Comparison of ENCODE assay signal across 8 cellular contexts in genomic region chr20:44646641-44647274, GRCh38. TPM values are rescaled to one million over a fixed set of nuclear protein-coding genes. Genes with fewer than 3 reads are reported as not detected.
DNase-seq lines count a peak whose midpoint lies in the region; ATAC-seq, FAIRE-seq and TF ChIP-seq lines count a peak whose summit lies in the region.

No MANE protein-coding gene starts in this region.

- H3K9me3 Mint-ChIP-seq in HFFc6 = no peaks in the 10 kb centered on the region

- peak; percentile 67 for DNase-seq in HFFc6
- peak; percentile 29 for DNase-seq in NCI-H1048 (lab: John Stamatoyannopoulos, UW)
- DNase-seq in upper lobe of right lung = no peak
- DNase-seq in erythroblast (lab: John Stamatoyannopoulos, UW) = no peak
- no peak for DNase-seq in frontal cortex (ENCODE audit: low spot score in 2 of 2)
- no peak for DNase-seq in foreskin melanocyte

- no peaks in the 10 kb centered on the region for H3K27me3 Mint-ChIP-seq in HFFc6 (ENCODE audit: insufficient read depth)

- no peak for TF ChIP-seq CTCF in HFFc6 (IDR thresholded peaks at IDR 0.05)
- TF ChIP-seq CTCF in upper lobe of right lung (IDR thresholded peaks at IDR 0.05) = no peak

- H3K27ac Mint-ChIP-seq in HFFc6 = peak overlapping the region; percentile 58

- ATAC-seq in GM18519 (IDR thresholded peaks at IDR 0.05; ENCODE audit: low FRiP score, unreplicated experiment) (peak; percentile 34), upper lobe of right lung (peak; percentile 2)

- H3K36me3 Mint-ChIP-seq in HFFc6 (ENCODE audit: low read depth) = no peaks in the 10 kb centered on the region

- H3K4me1 ChIP-seq in duodenal mucosa (ENCODE audit: control insufficient read depth in 1 of 2, insufficient read depth in 2 of 2, low read length in 2 of 2) (peaks cover 64 to 82% of the 10 kb centered on the region in 2 donors), upper lobe of right lung (peaks cover 51% of the 10 kb centered on the region)

- H3K36me3 ChIP-seq in duodenal mucosa (ENCODE audit: control insufficient read depth in 1 of 2, insufficient read depth in 2 of 2, low read length in 2 of 2) (peaks cover 0 to 6% of the 10 kb centered on the region in 2 donors), upper lobe of right lung (no peaks in the 10 kb centered on the region)

- H3K4me1 Mint-ChIP-seq in HFFc6 (ENCODE audit: low read depth) = peaks cover 55% of the 10 kb centered on the region

- H3K27ac ChIP-seq in duodenal mucosa (ENCODE audit: low read depth, low read length) (no peak overlapping the region), upper lobe of right lung (peak overlapping the region; percentile 9)

- peak overlapping the region; percentile 16 to 28 for H3K4me3 ChIP-seq in duodenal mucosa (ENCODE audit: low read depth in 1 of 2, low read length in 2 of 2)
- no peak overlapping the region for H3K4me3 ChIP-seq in upper lobe of right lung

- no peak for TF ChIP-seq POLR2A in erythroblast (IDR thresholded peaks at IDR 0.05; ENCODE audit: low read length)

- H3K4me3 Mint-ChIP-seq in HFFc6 = no peak overlapping the region

- no peak overlapping the region for H3K9ac ChIP-seq in duodenal mucosa (ENCODE audit: low read depth in 1 of 2, low read length in 2 of 2)

- H3K27me3 ChIP-seq in duodenal mucosa (ENCODE audit: control insufficient read depth in 1 of 2, insufficient read depth in 2 of 2, low read length in 2 of 2) = no peaks in the 10 kb centered on the region
- H3K27me3 ChIP-seq in upper lobe of right lung = no peaks in the 10 kb centered on the region

- H3K9me3 ChIP-seq in duodenal mucosa (ENCODE audit: control insufficient read depth in 1 of 2, low read length in 2 of 2) (no peaks in the 10 kb centered on the region), upper lobe of right lung (no peaks in the 10 kb centered on the region)

- intact Hi-C loops in upper lobe of right lung (cut with DNase I) = no loop called here

- FAIRE-seq in frontal cortex (lab: Jason Lieb, UNC) = no peak

RNA-seq across cellular contexts. Expression of gene ADA, which starts 4.7 kb away (rescaled TPM):
- 10 to 100 TPM; 11.0 to 15.9 (median 12.7) TPM for total RNA-seq in HFFc6 (2021; fragmentation: NEBNext Ultra II Directional; extraction: Animal tissue kit (Norgen Biotek cat#: 25700))
- 5.8 TPM for total RNA-seq in upper lobe of right lung
- total RNA-seq in frontal cortex = 2.4 TPM

Comparison
In these comparisons a context has a peak if more than half of its experiments do, and no peak if none do; other contexts are left out.
1. DNase-seq: peak in HFFc6 (single experiment) and NCI-H1048 (single experiment); none in upper lobe of right lung (single experiment), erythroblast (0 of 2), frontal cortex (0 of 2) and foreskin melanocyte (single experiment).